ENCODE assay signal across 8 cellular contexts in genomic region chr17:80780381-80781187, GRCh38.
DNase-seq lines count a peak whose midpoint lies in the region; ATAC-seq and TF ChIP-seq lines count a peak whose summit lies in the region.

No MANE protein-coding gene starts in this region.

- 63 to 69% methylated on average over 19 of the region's 19 CpGs for WGBS in esophagus, 2 donors

- H3K9me3 ChIP-seq in esophagus (ENCODE audit: control insufficient read depth in 2 of 2, insufficient read depth in 1 of 2, low read depth in 1 of 2, low read length in 1 of 2): no peaks in the 10 kb centered on the region
- H3K9me3 ChIP-seq in upper lobe of right lung: no peaks in the 10 kb centered on the region

- intact Hi-C loops in upper lobe of right lung (cut with DNase I): no loop called here

- no peak for TF ChIP-seq POLR2A in NB4 (IDR thresholded peaks at IDR 0.05; ENCODE audit: extremely low read depth, insufficient read length)

- peak; percentile 30 for DNase-seq in activated naive CD4-positive, alpha-beta T cell treated with Interleukin-2 at 50 U/mL for 16 hours
- DNase-seq in activated naive CD4-positive, alpha-beta T cell treated with anti-CD3 and anti-CD28 coated beads, Interleukin-2, amount 50 U/mL, for 16 hours: no peak
- DNase-seq in NB4 (ENCODE audit: low read depth) (peak; percentile 79), upper lobe of right lung (no peak), NCI-H748 (lab: John Stamatoyannopoulos, UW; ENCODE audit: unreplicated experiment) (no peak)
- DNase-seq in central memory CD4-positive, alpha-beta T cell: no peak

- no peak for TF ChIP-seq CTCF in NB4 (IDR thresholded peaks at IDR 0.05; ENCODE audit: low read depth, low read length)
- no peak for TF ChIP-seq CTCF in upper lobe of right lung (IDR thresholded peaks at IDR 0.05)

- peaks cover 0 to 4% of the 10 kb centered on the region in 2 donors for H3K4me1 ChIP-seq in esophagus (ENCODE audit: control insufficient read depth in 2 of 2, insufficient read depth in 2 of 2, low read length in 1 of 2)
- H3K4me1 ChIP-seq in upper lobe of right lung: peaks cover 39% of the 10 kb centered on the region

- peak; percentile 56 for ATAC-seq in upper lobe of right lung
- no peak for ATAC-seq in HG03457 (IDR thresholded peaks at IDR 0.05; ENCODE audit: unreplicated experiment)

- H3K4me3 ChIP-seq in NB4 (ENCODE audit: low read depth, low read length) (peak overlapping the region; percentile 51), esophagus (ENCODE audit: low read depth in 1 of 2, low read length in 2 of 2) (no peak overlapping the region), upper lobe of right lung (no peak overlapping the region)

- H3K27me3 ChIP-seq in esophagus (ENCODE audit: control insufficient read depth in 1 of 2, insufficient read depth in 2 of 2, low read length in 2 of 2): no peaks in the 10 kb centered on the region
- H3K27me3 ChIP-seq in upper lobe of right lung: no peaks in the 10 kb centered on the region

- H3K36me3 ChIP-seq in esophagus (ENCODE audit: control insufficient read depth in 2 of 2, insufficient read depth in 2 of 2, low read length in 1 of 2): peaks cover 0 to 4% of the 10 kb centered on the region in 2 donors
- H3K36me3 ChIP-seq in upper lobe of right lung: no peaks in the 10 kb centered on the region

- H3K27ac ChIP-seq in esophagus (ENCODE audit: low read depth in 2 of 2, low read length in 1 of 2) (peak overlapping the region; percentile 27 to 58), upper lobe of right lung (peak overlapping the region; percentile 69)

Comparison
In these comparisons a context has a peak if more than half of its experiments do, and no peak if none do; other contexts are left out.
1. DNase-seq: peak in activated naive CD4-positive, alpha-beta T cell treated with Interleukin-2 at 50 U/mL for 16 hours (single experiment) and NB4 (single experiment); none in activated naive CD4-positive, alpha-beta T cell treated with anti-CD3 and anti-CD28 coated beads, Interleukin-2, amount 50 U/mL, for 16 hours (single experiment), upper lobe of right lung (single experiment), central memory CD4-positive, alpha-beta T cell (single experiment) and NCI-H748 (single experiment).